Comparison of ENCODE assay signal across 1 cellular context in the genomic region with DNA sequence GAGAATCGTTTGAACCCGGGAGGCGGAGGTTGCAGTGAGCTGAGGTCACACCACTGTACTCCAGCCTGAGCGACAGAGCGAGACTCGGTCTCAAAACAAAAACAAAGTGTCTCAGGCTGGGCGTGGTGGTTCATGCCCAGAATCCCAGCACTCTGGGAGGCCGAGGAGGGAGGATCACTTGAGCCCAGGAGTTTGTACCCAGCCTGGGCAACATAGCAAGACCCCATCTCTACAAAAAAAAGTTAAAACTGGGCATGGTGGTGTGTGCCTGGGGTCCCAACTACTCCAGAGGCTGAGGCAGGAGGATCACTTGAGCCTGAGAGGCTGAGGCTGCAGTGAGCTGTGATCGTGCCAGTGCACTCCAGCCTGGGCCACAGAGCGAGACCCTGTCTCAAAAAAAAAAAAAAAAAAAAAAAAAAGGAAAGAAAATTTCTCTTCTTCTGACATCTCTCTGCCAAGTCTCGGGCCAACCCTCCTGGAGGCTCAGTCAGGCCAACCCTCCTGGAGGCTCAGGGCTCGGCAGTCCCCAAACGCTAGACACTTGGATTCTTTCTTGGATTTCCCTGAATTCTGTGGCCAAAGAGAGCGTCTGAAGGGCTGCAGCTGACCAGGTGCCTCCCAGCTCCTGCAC.
TF ChIP-seq lines count a peak whose summit lies in the region.

No MANE protein-coding gene starts in this region.

TF ChIP-seq in HepG2, 621 proteins besides CTCF, POLR2A, EP300 and RAD21:
- TF ChIP-seq FOXC1 (CRISPR knock-in tag; IDR thresholded peaks at IDR 0.05; ENCODE audit: borderline replicate concordance), result no peak
- TF ChIP-seq RFXANK (CRISPR knock-in tag; IDR thresholded peaks at IDR 0.05), result no peak
- TF ChIP-seq, protein P1, sequence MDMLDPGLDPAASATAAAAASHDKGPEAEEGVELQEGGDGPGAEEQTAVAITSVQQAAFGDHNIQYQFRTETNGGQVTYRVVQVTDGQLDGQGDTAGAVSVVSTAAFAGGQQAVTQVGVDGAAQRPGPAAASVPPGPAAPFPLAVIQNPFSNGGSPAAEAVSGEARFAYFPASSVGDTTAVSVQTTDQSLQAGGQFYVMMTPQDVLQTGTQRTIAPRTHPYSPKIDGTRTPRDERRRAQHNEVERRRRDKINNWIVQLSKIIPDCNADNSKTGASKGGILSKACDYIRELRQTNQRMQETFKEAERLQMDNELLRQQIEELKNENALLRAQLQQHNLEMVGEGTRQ (IDR thresholded peaks at IDR 0.05; ENCODE audit: low read depth, low read length), result no peak
- TF ChIP-seq, protein P1 (CRISPR knock-in tag; IDR thresholded peaks at IDR 0.05; ENCODE audit: borderline replicate concordance), result 0 out of 2 replicates have a peak, but pooled peaks have one; percentile 23
- no peak for TF ChIP-seq ZNF510 (CRISPR knock-in tag; IDR thresholded peaks at IDR 0.05; ENCODE audit: low read depth)
- TF ChIP-seq, protein P2, sequence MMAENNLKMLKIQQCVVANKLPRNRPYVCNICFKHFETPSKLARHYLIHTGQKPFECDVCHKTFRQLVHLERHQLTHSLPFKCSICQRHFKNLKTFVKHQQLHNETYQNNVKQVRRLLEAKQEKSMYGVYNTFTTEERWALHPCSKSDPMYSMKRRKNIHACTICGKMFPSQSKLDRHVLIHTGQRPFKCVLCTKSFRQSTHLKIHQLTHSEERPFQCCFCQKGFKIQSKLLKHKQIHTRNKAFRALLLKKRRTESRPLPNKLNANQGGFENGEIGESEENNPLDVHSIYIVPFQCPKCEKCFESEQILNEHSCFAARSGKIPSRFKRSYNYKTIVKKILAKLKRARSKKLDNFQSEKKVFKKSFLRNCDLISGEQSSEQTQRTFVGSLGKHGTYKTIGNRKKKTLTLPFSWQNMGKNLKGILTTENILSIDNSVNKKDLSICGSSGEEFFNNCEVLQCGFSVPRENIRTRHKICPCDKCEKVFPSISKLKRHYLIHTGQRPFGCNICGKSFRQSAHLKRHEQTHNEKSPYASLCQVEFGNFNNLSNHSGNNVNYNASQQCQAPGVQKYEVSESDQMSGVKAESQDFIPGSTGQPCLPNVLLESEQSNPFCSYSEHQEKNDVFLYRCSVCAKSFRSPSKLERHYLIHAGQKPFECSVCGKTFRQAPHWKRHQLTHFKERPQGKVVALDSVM (CRISPR knock-in tag; IDR thresholded peaks at IDR 0.05), result peak; percentile 94
- no peak for TF ChIP-seq HDAC1 (CRISPR knock-in tag; IDR thresholded peaks at IDR 0.05)
- TF ChIP-seq ZMYM3 (CRISPR knock-in tag; IDR thresholded peaks at IDR 0.05), result 0 out of 2 replicates have a peak, but pooled peaks have one; percentile 26
- TF ChIP-seq, protein P3, sequence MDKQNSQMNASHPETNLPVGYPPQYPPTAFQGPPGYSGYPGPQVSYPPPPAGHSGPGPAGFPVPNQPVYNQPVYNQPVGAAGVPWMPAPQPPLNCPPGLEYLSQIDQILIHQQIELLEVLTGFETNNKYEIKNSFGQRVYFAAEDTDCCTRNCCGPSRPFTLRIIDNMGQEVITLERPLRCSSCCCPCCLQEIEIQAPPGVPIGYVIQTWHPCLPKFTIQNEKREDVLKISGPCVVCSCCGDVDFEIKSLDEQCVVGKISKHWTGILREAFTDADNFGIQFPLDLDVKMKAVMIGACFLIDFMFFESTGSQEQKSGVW (CRISPR knock-in tag; IDR thresholded peaks at IDR 0.05; ENCODE audit: borderline replicate concordance), result 0 out of 2 replicates have a peak, but pooled peaks have one; percentile 9
- TF ChIP-seq ZFP36 (IDR thresholded peaks at IDR 0.05; ENCODE audit: borderline replicate concordance, low read depth, low read length, partially characterized antibody), result no peak
- TF ChIP-seq ZNF570 (CRISPR knock-in tag; IDR thresholded peaks at IDR 0.05; ENCODE audit: borderline replicate concordance), result no peak
- TF ChIP-seq EEA1 (CRISPR knock-in tag; IDR thresholded peaks at IDR 0.05; ENCODE audit: borderline replicate concordance), result 0 out of 2 replicates have a peak, but pooled peaks have one; percentile 57
- TF ChIP-seq PHB2 (IDR thresholded peaks at IDR 0.05; ENCODE audit: partially characterized antibody), result no peak
- TF ChIP-seq ADNP (CRISPR knock-in tag; IDR thresholded peaks at IDR 0.05), result 0 out of 2 replicates have a peak, but pooled peaks have one; percentile 31
- no peak for TF ChIP-seq REXO4 (CRISPR knock-in tag; IDR thresholded peaks at IDR 0.05; ENCODE audit: borderline replicate concordance)
- TF ChIP-seq DR1 (CRISPR knock-in tag; IDR thresholded peaks at IDR 0.05), result 0 out of 2 replicates have a peak, but pooled peaks have one; percentile 19
- no peak for TF ChIP-seq ZNF143 (CRISPR knock-in tag; IDR thresholded peaks at IDR 0.05)
- TF ChIP-seq NAIF1 (CRISPR knock-in tag; IDR thresholded peaks at IDR 0.05; ENCODE audit: borderline replicate concordance), result 0 out of 2 replicates have a peak, but pooled peaks have one; percentile 49
- 0 out of 2 replicates have a peak, but pooled peaks have one; percentile 4 for TF ChIP-seq REPIN1 (CRISPR knock-in tag; IDR thresholded peaks at IDR 0.05; ENCODE audit: borderline replicate concordance, low read depth)
- 0 out of 2 replicates have a peak, but pooled peaks have one; percentile 67 for TF ChIP-seq KDM1A (CRISPR knock-in tag; IDR thresholded peaks at IDR 0.05)
- TF ChIP-seq CCDC6 (CRISPR knock-in tag; IDR thresholded peaks at IDR 0.05), result peak; percentile 6; the same call in 1 of the 2 replicates
- peak; percentile 19; the same call in 1 of the 2 replicates for TF ChIP-seq POLR2AphosphoS5 (IDR thresholded peaks at IDR 0.05; ENCODE audit: low read depth, low read length)
- TF ChIP-seq, protein P4, sequence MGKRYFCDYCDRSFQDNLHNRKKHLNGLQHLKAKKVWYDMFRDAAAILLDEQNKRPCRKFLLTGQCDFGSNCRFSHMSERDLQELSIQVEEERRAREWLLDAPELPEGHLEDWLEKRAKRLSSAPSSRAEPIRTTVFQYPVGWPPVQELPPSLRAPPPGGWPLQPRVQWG (CRISPR knock-in tag; IDR thresholded peaks at IDR 0.05; ENCODE audit: borderline replicate concordance, low read depth), result no peak
- no peak for TF ChIP-seq NR2F6 (IDR thresholded peaks at IDR 0.05)
- no peak for TF ChIP-seq NR2F6 (CRISPR knock-in tag; IDR thresholded peaks at IDR 0.05)
- no peak for TF ChIP-seq RARG (CRISPR knock-in tag; IDR thresholded peaks at IDR 0.05; ENCODE audit: low read depth)
- TF ChIP-seq ZNF121 (CRISPR knock-in tag; IDR thresholded peaks at IDR 0.05), result peak; percentile 99
- TF ChIP-seq, protein P5, sequence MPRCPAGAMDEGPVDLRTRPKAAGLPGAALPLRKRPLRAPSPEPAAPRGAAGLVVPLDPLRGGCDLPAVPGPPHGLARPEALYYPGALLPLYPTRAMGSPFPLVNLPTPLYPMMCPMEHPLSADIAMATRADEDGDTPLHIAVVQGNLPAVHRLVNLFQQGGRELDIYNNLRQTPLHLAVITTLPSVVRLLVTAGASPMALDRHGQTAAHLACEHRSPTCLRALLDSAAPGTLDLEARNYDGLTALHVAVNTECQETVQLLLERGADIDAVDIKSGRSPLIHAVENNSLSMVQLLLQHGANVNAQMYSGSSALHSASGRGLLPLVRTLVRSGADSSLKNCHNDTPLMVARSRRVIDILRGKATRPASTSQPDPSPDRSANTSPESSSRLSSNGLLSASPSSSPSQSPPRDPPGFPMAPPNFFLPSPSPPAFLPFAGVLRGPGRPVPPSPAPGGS (CRISPR knock-in tag; IDR thresholded peaks at IDR 0.05), result peak; percentile 69; the same call in 1 of the 2 replicates
- TF ChIP-seq SATB2 (CRISPR knock-in tag; IDR thresholded peaks at IDR 0.05), result no peak
- no peak for TF ChIP-seq ZNF777 (CRISPR knock-in tag; IDR thresholded peaks at IDR 0.05)
- no peak for TF ChIP-seq ZSCAN25 (CRISPR knock-in tag; IDR thresholded peaks at IDR 0.05)
- 0 out of 2 replicates have a peak, but pooled peaks have one; percentile 20 for TF ChIP-seq ZNF44 (CRISPR knock-in tag; IDR thresholded peaks at IDR 0.05)
- TF ChIP-seq, protein P6, sequence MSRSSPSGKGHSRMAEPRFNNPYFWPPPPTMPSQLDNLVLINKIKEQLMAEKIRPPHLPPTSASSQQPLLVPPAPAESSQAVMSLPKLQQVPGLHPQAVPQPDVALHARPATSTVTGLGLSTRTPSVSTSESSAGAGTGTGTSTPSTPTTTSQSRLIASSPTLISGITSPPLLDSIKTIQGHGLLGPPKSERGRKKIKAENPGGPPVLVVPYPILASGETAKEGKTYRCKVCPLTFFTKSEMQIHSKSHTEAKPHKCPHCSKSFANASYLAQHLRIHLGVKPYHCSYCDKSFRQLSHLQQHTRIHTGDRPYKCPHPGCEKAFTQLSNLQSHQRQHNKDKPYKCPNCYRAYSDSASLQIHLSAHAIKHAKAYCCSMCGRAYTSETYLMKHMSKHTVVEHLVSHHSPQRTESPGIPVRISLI (CRISPR knock-in tag; IDR thresholded peaks at IDR 0.05; ENCODE audit: borderline replicate concordance), result peak; percentile 85
- TF ChIP-seq GFI1 (CRISPR knock-in tag; IDR thresholded peaks at IDR 0.05; ENCODE audit: borderline replicate concordance), result 0 out of 2 replicates have a peak, but pooled peaks have one; percentile 23
- TF ChIP-seq, protein P7, sequence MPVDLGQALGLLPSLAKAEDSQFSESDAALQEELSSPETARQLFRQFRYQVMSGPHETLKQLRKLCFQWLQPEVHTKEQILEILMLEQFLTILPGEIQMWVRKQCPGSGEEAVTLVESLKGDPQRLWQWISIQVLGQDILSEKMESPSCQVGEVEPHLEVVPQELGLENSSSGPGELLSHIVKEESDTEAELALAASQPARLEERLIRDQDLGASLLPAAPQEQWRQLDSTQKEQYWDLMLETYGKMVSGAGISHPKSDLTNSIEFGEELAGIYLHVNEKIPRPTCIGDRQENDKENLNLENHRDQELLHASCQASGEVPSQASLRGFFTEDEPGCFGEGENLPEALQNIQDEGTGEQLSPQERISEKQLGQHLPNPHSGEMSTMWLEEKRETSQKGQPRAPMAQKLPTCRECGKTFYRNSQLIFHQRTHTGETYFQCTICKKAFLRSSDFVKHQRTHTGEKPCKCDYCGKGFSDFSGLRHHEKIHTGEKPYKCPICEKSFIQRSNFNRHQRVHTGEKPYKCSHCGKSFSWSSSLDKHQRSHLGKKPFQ (CRISPR knock-in tag; IDR thresholded peaks at IDR 0.05; ENCODE audit: insufficient replicate concordance), result peak; percentile 17
